ENCODE assay signal across 8 cellular contexts in genomic region chr6:159693894-159694545, GRCh38. TPM values are rescaled to one million over a fixed set of nuclear protein-coding genes. Genes with fewer than 3 reads are reported as not detected.
DNase-seq lines count a peak whose midpoint lies in the region; ATAC-seq and TF ChIP-seq lines count a peak whose summit lies in the region.

No MANE protein-coding gene starts in this region.

- H3K9me3 ChIP-seq in CD8-positive, alpha-beta T cell (ENCODE audit: low read length), result no peaks in the 10 kb centered on the region
- no peaks in the 10 kb centered on the region for H3K9me3 ChIP-seq in HAP-1
- H3K9me3 ChIP-seq in cardiac muscle cell (ENCODE audit: low read depth), result no peaks in the 10 kb centered on the region
- H3K9me3 ChIP-seq in parathyroid adenoma (ENCODE audit: control insufficient read depth, low read length), result no peaks in the 10 kb centered on the region

- peaks cover 22% of the 10 kb centered on the region for H3K79me2 ChIP-seq in parathyroid adenoma

- H3K9ac ChIP-seq in parathyroid adenoma, result peak overlapping the region; percentile 79

- H3K27me3 ChIP-seq in CD8-positive, alpha-beta T cell (ENCODE audit: insufficient read depth, low read length), result no peaks in the 10 kb centered on the region
- H3K27me3 ChIP-seq in HAP-1 (ENCODE audit: low read depth), result no peaks in the 10 kb centered on the region
- H3K27me3 ChIP-seq in cardiac muscle cell, result no peaks in the 10 kb centered on the region
- no peaks in the 10 kb centered on the region for H3K27me3 ChIP-seq in parathyroid adenoma (ENCODE audit: control insufficient read depth, insufficient read depth, low read length)

- peak; percentile 6 for ATAC-seq in CD8-positive, alpha-beta T cell
- no peak for ATAC-seq in GM19397 (IDR thresholded peaks at IDR 0.05; ENCODE audit: unreplicated experiment)

- H3K4me2 ChIP-seq in parathyroid adenoma (ENCODE audit: low read length), result peak overlapping the region; percentile 86

- peaks cover 28% of the 10 kb centered on the region for H3K4me1 ChIP-seq in CD8-positive, alpha-beta T cell (ENCODE audit: insufficient read depth, low read length)
- H3K4me1 ChIP-seq in HAP-1 (peaks cover 10% of the 10 kb centered on the region), cardiac muscle cell (ENCODE audit: low read depth) (peaks cover 29% of the 10 kb centered on the region), parathyroid adenoma (peaks cover 12% of the 10 kb centered on the region)

- POLR2A ChIA-PET in CD8-positive, alpha-beta T cell (lab: Charles Lee), result interaction anchor here (0.7 to 3.6 kb wide), 6 partner anchors 9 to 96 kb away, joined by 3 to 35 read pairs (median 4); partner anchors contain the start of genes ACAT2, MRPL18, TCP1 and WTAP

- H3K36me3 Mint-ChIP-seq in CD8-positive, alpha-beta T cell, result peaks cover 20% of the 10 kb centered on the region
- H3K36me3 Mint-ChIP-seq in activated naive CD8-positive, alpha-beta T cell treated with anti-CD3 and anti-CD28 coated beads for 36 hours, result peaks cover 16% of the 10 kb centered on the region

- peak overlapping the region; percentile 93 for H2AFZ ChIP-seq in parathyroid adenoma

- no peaks in the 10 kb centered on the region for H3K36me3 ChIP-seq in CD8-positive, alpha-beta T cell (ENCODE audit: insufficient read depth, low read length)
- H3K36me3 ChIP-seq in HAP-1 (replicated peaks) (no peaks in the 10 kb centered on the region; the same call in 1 of the 2 replicates), cardiac muscle cell (no peaks in the 10 kb centered on the region), parathyroid adenoma (ENCODE audit: control insufficient read depth, insufficient read depth, low read length) (no peaks in the 10 kb centered on the region)

- no peaks in the 10 kb centered on the region for H3K27me3 Mint-ChIP-seq in CD8-positive, alpha-beta T cell (ENCODE audit: low read depth)
- no peaks in the 10 kb centered on the region for H3K27me3 Mint-ChIP-seq in activated naive CD8-positive, alpha-beta T cell treated with anti-CD3 and anti-CD28 coated beads for 36 hours

- in situ Hi-C loops in HAP-1 (cut with MboI; ENCODE audit: low sequenced_read_pairs), result no loop called here

- CTCF ChIA-PET in CD8-positive, alpha-beta T cell (lab: Charles Lee), result interaction anchor here (2.1 kb wide), 1 partner anchor 33 kb away, joined by 8 read pairs; the partner anchor contains the start of gene WTAP

- peak overlapping the region; percentile 67 for H3K27ac ChIP-seq in CD8-positive, alpha-beta T cell (ENCODE audit: low read depth, low read length)
- H3K27ac ChIP-seq in cardiac muscle cell (peak overlapping the region; percentile 99), parathyroid adenoma (peak overlapping the region; percentile 96)

- H3K4me3 ChIP-seq in CD8-positive, alpha-beta T cell (ENCODE audit: low read depth, low read length), result peak overlapping the region; percentile 54
- H3K4me3 ChIP-seq in HAP-1 (peak overlapping the region; percentile 67), cardiac muscle cell (peak overlapping the region; percentile 90), parathyroid adenoma (ENCODE audit: low read depth, low read length) (peak overlapping the region; percentile 93)

- DNase-seq in CD8-positive, alpha-beta T cell, result peak in 6 of 7 experiments; percentile 15 to 61 (median 32)
- DNase-seq in HAP-1 (ENCODE audit: low spot score in 2 of 2) (peak in 1 of 2 experiments; percentile 22), NCI-H774 (lab: John Stamatoyannopoulos, UW) (peak; percentile 41), cardiac muscle cell (ENCODE audit: low read depth in 1 of 2, low spot score in 1 of 2) (peak; percentile 18 to 41), SW 1271 (lab: John Stamatoyannopoulos, UW) (no peak)
- peak; percentile 14 for DNase-seq in activated naive CD8-positive, alpha-beta T cell treated with anti-CD3 and anti-CD28 coated beads for 36 hours

- peaks cover 32% of the 10 kb centered on the region for H3K4me1 Mint-ChIP-seq in CD8-positive, alpha-beta T cell (ENCODE audit: low read depth)
- peaks cover 28% of the 10 kb centered on the region for H3K4me1 Mint-ChIP-seq in activated naive CD8-positive, alpha-beta T cell treated with anti-CD3 and anti-CD28 coated beads for 36 hours

- intact Hi-C loops in CD8-positive, alpha-beta T cell (cut with DNase I, micrococcal nuclease), result loop anchor here (1.0 to 10.0 kb wide), 9 partner anchors 32 to 1581 kb away; partner anchors contain the start of genes TCP1 (in 2 of the 2), ACAT2 (in 1 of the 2), AGPAT4 (in 1 of the 2) and IGF2R (in 1 of the 2)

- peak overlapping the region; percentile 96 for H3K27ac Mint-ChIP-seq in CD8-positive, alpha-beta T cell
- peak overlapping the region; percentile 90 for H3K27ac Mint-ChIP-seq in activated naive CD8-positive, alpha-beta T cell treated with anti-CD3 and anti-CD28 coated beads for 36 hours

- no peak for TF ChIP-seq CTCF in CD8-positive, alpha-beta T cell (IDR thresholded peaks at IDR 0.05)
- TF ChIP-seq CTCF in cardiac muscle cell (IDR thresholded peaks at IDR 0.05; ENCODE audit: low read depth, low read length) (no peak), parathyroid adenoma (IDR thresholded peaks at IDR 0.05) (no peak)

- no peaks in the 10 kb centered on the region for H3K9me3 Mint-ChIP-seq in CD8-positive, alpha-beta T cell
- no peaks in the 10 kb centered on the region for H3K9me3 Mint-ChIP-seq in activated naive CD8-positive, alpha-beta T cell treated with anti-CD3 and anti-CD28 coated beads for 36 hours

- peak overlapping the region; percentile 93 for H3K4me3 Mint-ChIP-seq in CD8-positive, alpha-beta T cell
- H3K4me3 Mint-ChIP-seq in activated naive CD8-positive, alpha-beta T cell treated with anti-CD3 and anti-CD28 coated beads for 36 hours, result peak overlapping the region; percentile 90

RNA-seq across cellular contexts. Expression of gene SOD2, which starts 1.0 kb away (rescaled TPM):
- 10 to 100 TPM; 99.1 to 99.6 TPM for total RNA-seq in CD8-positive, alpha-beta T cell
- total RNA-seq in activated naive CD8-positive, alpha-beta T cell treated with anti-CD3 and anti-CD28 coated beads for 36 hours, result 100 to 1,000 TPM; 112 to 122 TPM
- 172 and 176 TPM in 2 replicates for total RNA-seq in cardiac muscle cell
- 156 and 171 TPM in 2 replicates for polyA plus RNA-seq in cardiac muscle cell

RNA-seq across cellular contexts. Expression of gene WTAP, which starts 33.3 kb away (rescaled TPM):
- 100 to 1,000 TPM; 224 to 226 TPM for total RNA-seq in CD8-positive, alpha-beta T cell
- total RNA-seq in activated naive CD8-positive, alpha-beta T cell treated with anti-CD3 and anti-CD28 coated beads for 36 hours, result 100 to 1,000 TPM in 1 of 2 experiments, 10 to 100 TPM in 1; 98.3 to 101 TPM
- 56.9 and 64.2 TPM in 2 replicates for total RNA-seq in cardiac muscle cell
- 68.0 and 70.9 TPM in 2 replicates for polyA plus RNA-seq in cardiac muscle cell

Comparison
In these comparisons a context has a peak if more than half of its experiments do, and no peak if none do; other contexts are left out.
1. DNase-seq: peak in CD8-positive, alpha-beta T cell (6 of 7), NCI-H774 (single experiment), activated naive CD8-positive, alpha-beta T cell treated with anti-CD3 and anti-CD28 coated beads for 36 hours (single experiment) and cardiac muscle cell (2 of 2); none in SW 1271 (0 of 2).
2. Peak in every context shown above with its lines, with median percentiles within 50 percentile points of each other: H3K27ac ChIP-seq and H3K4me3 ChIP-seq.